ENCODE assay signal across 8 cellular contexts in the genomic region with DNA sequence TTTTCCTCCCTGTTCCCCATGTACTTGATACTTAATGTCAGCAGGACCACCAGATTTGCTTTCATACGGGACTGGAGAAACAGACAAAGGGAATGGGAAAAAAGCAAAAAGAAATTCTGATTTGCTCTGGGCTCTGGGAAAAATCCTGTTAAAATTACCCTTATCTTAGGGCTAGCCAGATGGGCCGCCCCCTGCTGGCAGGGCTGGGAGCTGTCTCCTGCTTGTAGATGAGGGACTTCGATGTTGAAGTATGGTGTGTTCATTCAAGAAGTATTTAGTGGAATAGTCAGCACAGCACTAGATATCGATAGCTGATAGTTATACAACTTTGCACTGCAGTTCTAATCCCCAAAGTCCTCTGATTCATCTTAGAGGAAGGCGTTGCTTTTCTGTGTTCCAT. TPM values are rescaled to one million over a fixed set of nuclear protein-coding genes. Genes with fewer than 3 reads are reported as not detected.
A peak's percentile ranks its signal among the peaks of the same experiment; 100 is the strongest.
DNase-seq lines count a peak whose midpoint lies in the region; ATAC-seq and TF ChIP-seq lines count a peak whose summit lies in the region.

No MANE protein-coding gene starts in this region.

- H3K4me3 ChIP-seq in Peyer's patch = no peak overlapping the region

- no peaks in the 10 kb centered on the region for H3K4me1 ChIP-seq in Peyer's patch

- no peaks in the 10 kb centered on the region for H3K27me3 ChIP-seq in Peyer's patch

- no peak for ATAC-seq in left ventricle myocardium superior

- intact Hi-C loops in left ventricle myocardium superior (cut with micrococcal nuclease) = no loop called here

- peaks cover 0 to 23% (median 0%) of the 10 kb centered on the region in 3 donors for H3K36me3 ChIP-seq in Peyer's patch

- H3K27ac ChIP-seq in Peyer's patch = no peak overlapping the region

- peak; percentile 43 to 74 (median 62) for TF ChIP-seq CTCF in Peyer's patch (IDR thresholded peaks at IDR 0.05)

- TF ChIP-seq POLR2A in Peyer's patch (IDR thresholded peaks at IDR 0.05) = no peak

- H3K9me3 ChIP-seq in Peyer's patch = no peaks in the 10 kb centered on the region

- peak; percentile 6 for DNase-seq in NCI-H1436 (lab: John Stamatoyannopoulos, UW)
- no peak for DNase-seq in NCI-H1436 treated with DMSO at 0.1 percent for 48 hours (lab: John Stamatoyannopoulos, UW)
- DNase-seq in Peyer's patch = peak; percentile 49 to 81 (median 61)
- peak; percentile 20 for DNase-seq in activated gamma-delta T cell treated with anti-CD3 and anti-CD28 coated beads, Interleukin-2, amount 50 U/mL, for 16 hours (ENCODE audit: low read depth)
- peak; percentile 74 for DNase-seq in left ventricle myocardium superior
- peak in 3 of 4 experiments; percentile 6 to 20 (median 13) for DNase-seq in stimulated activated CD4-positive, alpha-beta T cell treated with anti-CD3 and anti-CD28 coated beads, Interleukin-1b, Interleukin-23, amount 100 ng/mL, for 24 hours (ENCODE audit: low read depth in 4 of 4, low spot score in 1 of 4)
- no peak for DNase-seq in NCI-H1092 treated with DMSO at 0.1 percent for 48 hours (lab: John Stamatoyannopoulos, UW)
- DNase-seq in NCI-H146 (lab: John Stamatoyannopoulos, UW) = no peak

RNA-seq across cellular contexts. Expression of a gene that starts 45.8 kb away (rescaled TPM):
- 10 to 100 TPM in 3 of 4 donors, 1 to 10 TPM in 1; 7.4 to 16.5 (median 11.5) TPM for total RNA-seq in Peyer's patch
- 12.4 TPM for total RNA-seq in left ventricle myocardium superior

Comparison
In these comparisons a context has a peak if more than half of its experiments do, and no peak if none do; other contexts are left out.
1. DNase-seq: peak in NCI-H1436 (single experiment), Peyer's patch (3 of 3), activated gamma-delta T cell treated with anti-CD3 and anti-CD28 coated beads, Interleukin-2, amount 50 U/mL, for 16 hours (single experiment), left ventricle myocardium superior (single experiment) and stimulated activated CD4-positive, alpha-beta T cell treated with anti-CD3 and anti-CD28 coated beads, Interleukin-1b, Interleukin-23, amount 100 ng/mL, for 24 hours (3 of 4); none in NCI-H1436 treated with DMSO at 0.1 percent for 48 hours (single experiment), NCI-H1092 treated with DMSO at 0.1 percent for 48 hours (single experiment) and NCI-H146 (single experiment).